In genomic region chr14:38554046-38554445, GRCh38 we compare ENCODE assay signal across 17 cellular contexts.
DNase-seq lines count a peak whose midpoint lies in the region; FAIRE-seq and TF ChIP-seq lines count a peak whose summit lies in the region.
"Had no signal": no experiment of that assay in that cellular context is flagged by ENCODE, and none has a peak within 500 bp of the region (broad histone marks: within the 10 kb centered on the region; RNA-seq: fewer than 3 reads in every experiment).

No MANE protein-coding gene starts in this region.

- peaks cover 26% of the 10 kb centered on the region for H3F3A ChIP-seq in smooth muscle cell (ENCODE audit: low read depth)

- BruUV-seq in endothelial cell of umbilical vein (replicated peaks; lab: Mats Ljungman, UMichigan), result TSS peak; percentile 81

- no peak for TF ChIP-seq EP300 in suprapubic skin (IDR thresholded peaks at IDR 0.05)

- H3K4me3 ChIP-seq in BLaER1, result no peak overlapping the region
- no peak overlapping the region for H3K4me3 ChIP-seq in endothelial cell of umbilical vein (replicated peaks in 1 of 3; ENCODE audit: insufficient read depth in 1 of 3, low read depth in 1 of 3, low read length in 3 of 3)
- no peak overlapping the region for H3K4me3 ChIP-seq in smooth muscle cell
- H3K4me3 ChIP-seq in suprapubic skin, result no peak overlapping the region
- H3K4me3 ChIP-seq in foreskin fibroblast (ENCODE audit: low read depth in 1 of 2, low read length in 2 of 2), result no peak overlapping the region

- H2AFZ ChIP-seq in endothelial cell of umbilical vein (ENCODE audit: low read depth, low read length) (peak overlapping the region; percentile 70), smooth muscle cell (ENCODE audit: low read depth) (no peak overlapping the region)

- TF ChIP-seq CTCF in HFFc6 (IDR thresholded peaks at IDR 0.05) (no peak), endothelial cell of umbilical vein (IDR thresholded peaks at IDR 0.05; ENCODE audit: extremely low read depth in 1 of 2, insufficient read depth in 1 of 2, low read depth in 1 of 2, low read length in 2 of 2) (no peak), smooth muscle cell (IDR thresholded peaks at IDR 0.05; ENCODE audit: borderline replicate concordance, insufficient read depth, poor library complexity, severe bottlenecking) (no peak), suprapubic skin (IDR thresholded peaks at IDR 0.05) (no peak), foreskin fibroblast (IDR thresholded peaks at IDR 0.05; ENCODE audit: low read depth, low read length) (no peak)

- peak overlapping the region; percentile 66 for H3K27ac ChIP-seq in BLaER1
- no peak overlapping the region for H3K27ac ChIP-seq in endothelial cell of umbilical vein (ENCODE audit: insufficient read depth, low read depth, low read length)
- H3K27ac ChIP-seq in smooth muscle cell (ENCODE audit: low read depth), result peak overlapping the region; percentile 73
- no peak overlapping the region for H3K27ac ChIP-seq in suprapubic skin

- 34% methylated on average over 3 of the region's 3 CpGs for WGBS in smooth muscle cell (ENCODE audit: low lambda C conversion rate)
- 41% methylated on average over 3 of the region's 3 CpGs for WGBS in suprapubic skin

- H3K9ac ChIP-seq in BLaER1, result peak overlapping the region; percentile 26; the same call in 1 of the 2 replicates
- H3K9ac ChIP-seq in endothelial cell of umbilical vein (replicated peaks; ENCODE audit: extremely low read depth, insufficient read depth, low read length), result peak overlapping the region; percentile 36
- H3K9ac ChIP-seq in smooth muscle cell (ENCODE audit: low read depth), result no peak overlapping the region

- peak overlapping the region; percentile 73 for H3K4me3 Mint-ChIP-seq in HFFc6
- no peak overlapping the region for H3K4me3 Mint-ChIP-seq in activated naive CD4-positive, alpha-beta T cell treated with anti-CD3 and anti-CD28 coated beads, Interleukin-2, amount 10 ng/mL, durations not matched to agents 7 days and 5 days
- H3K4me3 Mint-ChIP-seq: CD8-positive, alpha-beta T cell had no signal

- CTCF ChIA-PET in endothelial cell of umbilical vein (lab: Charles Lee), result interaction anchor here (1.0 kb wide), 1 partner anchor 346 kb away, joined by 4 read pairs; the partner anchor contains the start of gene SSTR1
- CTCF ChIA-PET in activated naive CD4-positive, alpha-beta T cell treated with anti-CD3 and anti-CD28 coated beads, Interleukin-2, amount 10 ng/mL, durations not matched to agents 7 days and 5 days (lab: Charles Lee), result no interaction called here

- no peaks in the 10 kb centered on the region for H3K9me1 ChIP-seq in endothelial cell of umbilical vein (replicated peaks; ENCODE audit: control insufficient read depth, extremely low read depth, insufficient read depth, low read length)

- H3K9me3 Mint-ChIP-seq in HFFc6, result peaks cover 20% of the 10 kb centered on the region
- H3K9me3 Mint-ChIP-seq in activated naive CD4-positive, alpha-beta T cell treated with anti-CD3 and anti-CD28 coated beads, Interleukin-2, amount 10 ng/mL, durations not matched to agents 7 days and 5 days, result peaks cover 3% of the 10 kb centered on the region

- H3K4me1 Mint-ChIP-seq in HFFc6 (ENCODE audit: low read depth), result peaks cover 71% of the 10 kb centered on the region
- no peaks in the 10 kb centered on the region for H3K4me1 Mint-ChIP-seq in activated naive CD4-positive, alpha-beta T cell treated with anti-CD3 and anti-CD28 coated beads, Interleukin-2, amount 10 ng/mL, durations not matched to agents 7 days and 5 days

- DNase-seq in HFFc6, result no peak
- DNase-seq in endothelial cell of umbilical vein (ENCODE audit: low read depth, low spot score), result no peak
- DNase-seq in smooth muscle cell (lab: John Stamatoyannopoulos, UW; ENCODE audit: unreplicated experiment), result no peak
- no peak for DNase-seq in suprapubic skin (ENCODE audit: low spot score in 2 of 2)
- no peak for DNase-seq in foreskin fibroblast
- DNase-seq in activated naive CD4-positive, alpha-beta T cell treated with anti-CD3 and anti-CD28 coated beads, Interleukin-2, amount 10 ng/mL, durations not matched to agents 7 days and 5 days, result no peak
- DNase-seq: BE2C; Calu3; CD8-positive, alpha-beta T cell; KBM-7; NCI-H1105 treated with DMSO at 0.1 percent for 48 hours; NCI-H1694; NCI-H510A treated with DMSO at 0.1 percent for 48 hours; NCI-H774; SW 1271 had no signal

- H4K20me1 ChIP-seq in BLaER1, result no peaks in the 10 kb centered on the region
- H4K20me1 ChIP-seq in endothelial cell of umbilical vein (replicated peaks; ENCODE audit: control insufficient read depth, extremely low read depth, insufficient read depth, low read length), result no peaks in the 10 kb centered on the region
- no peaks in the 10 kb centered on the region for H4K20me1 ChIP-seq in smooth muscle cell (ENCODE audit: low read depth)

- H3K36me3 ChIP-seq in BLaER1 (0 out of 2 replicates have a peak, but pooled peaks cover 4% of the 10 kb centered on the region), endothelial cell of umbilical vein (ENCODE audit: control insufficient read depth in 2 of 2, extremely low read depth in 1 of 2, insufficient read depth in 2 of 2, low read length in 2 of 2) (no peaks in the 10 kb centered on the region), smooth muscle cell (ENCODE audit: low read depth) (no peaks in the 10 kb centered on the region), suprapubic skin (no peaks in the 10 kb centered on the region)
- H3K36me3 ChIP-seq: BE2C had no signal

- H3K27me3 ChIP-seq in BLaER1, result no peaks in the 10 kb centered on the region
- no peaks in the 10 kb centered on the region for H3K27me3 ChIP-seq in endothelial cell of umbilical vein (ENCODE audit: control insufficient read depth in 2 of 2, insufficient read depth in 2 of 2, low read length in 2 of 2)
- no peaks in the 10 kb centered on the region for H3K27me3 ChIP-seq in smooth muscle cell (ENCODE audit: low read depth)
- H3K27me3 ChIP-seq in suprapubic skin, result no peaks in the 10 kb centered on the region
- H3K27me3 ChIP-seq: BE2C had no signal

- H3K4me2 ChIP-seq in BLaER1 (peak overlapping the region; percentile 73), endothelial cell of umbilical vein (ENCODE audit: insufficient read depth, low read length) (peak overlapping the region; percentile 23), smooth muscle cell (peak overlapping the region; percentile 51)

- intact Hi-C loops in endothelial cell of umbilical vein (cut with micrococcal nuclease), result no loop called here

- no peaks in the 10 kb centered on the region for H3K79me2 ChIP-seq in endothelial cell of umbilical vein (ENCODE audit: control insufficient read depth, insufficient read depth, low read length)
- no peaks in the 10 kb centered on the region for H3K79me2 ChIP-seq in smooth muscle cell (ENCODE audit: low read depth)

- peak overlapping the region; percentile 88 for H3K27ac Mint-ChIP-seq in HFFc6
- no peak overlapping the region for H3K27ac Mint-ChIP-seq in activated naive CD4-positive, alpha-beta T cell treated with anti-CD3 and anti-CD28 coated beads, Interleukin-2, amount 10 ng/mL, durations not matched to agents 7 days and 5 days
- H3K27ac Mint-ChIP-seq: CD8-positive, alpha-beta T cell had no signal

- peaks cover 11% of the 10 kb centered on the region for H3K36me3 Mint-ChIP-seq in HFFc6 (ENCODE audit: low read depth)
- H3K36me3 Mint-ChIP-seq in activated naive CD4-positive, alpha-beta T cell treated with anti-CD3 and anti-CD28 coated beads, Interleukin-2, amount 10 ng/mL, durations not matched to agents 7 days and 5 days, result no peaks in the 10 kb centered on the region
- H3K36me3 Mint-ChIP-seq: CD8-positive, alpha-beta T cell had no signal

- H3K9me3 ChIP-seq in BLaER1, result peaks cover 30% of the 10 kb centered on the region
- H3K9me3 ChIP-seq in endothelial cell of umbilical vein (replicated peaks; ENCODE audit: control insufficient read depth, insufficient read depth, low read length), result no peaks in the 10 kb centered on the region
- H3K9me3 ChIP-seq in smooth muscle cell (replicated peaks; ENCODE audit: low read depth), result no peaks in the 10 kb centered on the region
- H3K9me3 ChIP-seq in suprapubic skin, result no peaks in the 10 kb centered on the region
- H3K9me3 ChIP-seq: BE2C had no signal

- TF ChIP-seq POLR2A in endothelial cell of umbilical vein (IDR thresholded peaks at IDR 0.05; ENCODE audit: low read depth, low read length) (no peak), suprapubic skin (IDR thresholded peaks at IDR 0.05) (no peak)

- H3K4me1 ChIP-seq in BLaER1 (peaks cover 57% of the 10 kb centered on the region), endothelial cell of umbilical vein (ENCODE audit: control insufficient read depth, extremely low read depth, insufficient read depth, low read length) (peaks cover 11% of the 10 kb centered on the region), smooth muscle cell (ENCODE audit: low read depth) (no peaks in the 10 kb centered on the region), suprapubic skin (no peaks in the 10 kb centered on the region)
- H3K4me1 ChIP-seq: BE2C had no signal

- POLR2A ChIA-PET in endothelial cell of umbilical vein (lab: Charles Lee), result no interaction called here

- dilution Hi-C loops in endothelial cell of umbilical vein (cut with MboI; ENCODE audit: extremely low pct_ligation_motif_present, low sequenced_read_pairs), result no loop called here

- FAIRE-seq in endothelial cell of umbilical vein (lab: Jason Lieb, UNC), result no peak
- FAIRE-seq: RCC 7860 had no signal

- no peaks in the 10 kb centered on the region for H3K27me3 Mint-ChIP-seq in HFFc6 (ENCODE audit: insufficient read depth)
- no peaks in the 10 kb centered on the region for H3K27me3 Mint-ChIP-seq in activated naive CD4-positive, alpha-beta T cell treated with anti-CD3 and anti-CD28 coated beads, Interleukin-2, amount 10 ng/mL, durations not matched to agents 7 days and 5 days

TF ChIP-seq in endothelial cell of umbilical vein, 7 proteins besides CTCF, POLR2A, EP300 and RAD21:
- TF ChIP-seq FOS (IDR thresholded peaks at IDR 0.05; ENCODE audit: borderline replicate concordance, insufficient read depth, low read length), result no peak
- TF ChIP-seq GATA2 (IDR thresholded peaks at IDR 0.05; ENCODE audit: insufficient read depth, insufficient read length, low read depth, low read length), result no peak
- no peak for TF ChIP-seq POLR2AphosphoS5 (IDR thresholded peaks at IDR 0.05; ENCODE audit: insufficient read depth, low read depth, low read length)
- TF ChIP-seq JUN (IDR thresholded peaks at IDR 0.05; ENCODE audit: borderline replicate concordance, insufficient read depth, insufficient read length, low read depth), result no peak

Comparison
In these comparisons a context has a peak if more than half of its experiments do, and no peak if none do; other contexts are left out.
1. H3K27ac ChIP-seq: peak in BLaER1 (single experiment) and smooth muscle cell (single experiment); none in endothelial cell of umbilical vein (single experiment) and suprapubic skin (single experiment).
2. H3K4me2 ChIP-seq: peak in every context shown above with its lines; median percentile 73 in BLaER1; 51 in smooth muscle cell; 23 in endothelial cell of umbilical vein.